ENCODE assay signal across 1 cellular context in the genomic region with DNA sequence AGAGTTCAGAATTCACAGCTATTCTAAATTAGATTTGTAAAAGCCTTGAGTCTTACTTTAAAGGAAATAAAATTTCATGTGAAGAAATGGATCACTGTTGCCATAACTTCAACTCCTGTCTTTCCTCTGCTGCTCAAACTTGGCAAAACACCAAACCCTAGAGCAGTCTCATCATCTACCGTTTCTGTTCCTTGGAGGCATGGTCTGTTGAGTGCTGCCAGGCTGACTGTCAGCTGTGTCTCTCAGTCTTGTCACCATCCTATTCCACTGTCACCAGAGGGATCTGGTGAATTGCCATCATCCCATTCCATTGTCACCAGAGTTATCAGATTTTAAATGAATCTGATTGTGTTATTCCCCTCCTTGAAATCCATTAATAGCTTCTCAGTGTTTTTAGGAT.
TF ChIP-seq lines count a peak whose summit lies in the region.

No MANE protein-coding gene starts in this region.

TF ChIP-seq in GM12878, 131 proteins besides CTCF, POLR2A, EP300 and RAD21 (continued from another document):
- TF ChIP-seq, protein P1, sequence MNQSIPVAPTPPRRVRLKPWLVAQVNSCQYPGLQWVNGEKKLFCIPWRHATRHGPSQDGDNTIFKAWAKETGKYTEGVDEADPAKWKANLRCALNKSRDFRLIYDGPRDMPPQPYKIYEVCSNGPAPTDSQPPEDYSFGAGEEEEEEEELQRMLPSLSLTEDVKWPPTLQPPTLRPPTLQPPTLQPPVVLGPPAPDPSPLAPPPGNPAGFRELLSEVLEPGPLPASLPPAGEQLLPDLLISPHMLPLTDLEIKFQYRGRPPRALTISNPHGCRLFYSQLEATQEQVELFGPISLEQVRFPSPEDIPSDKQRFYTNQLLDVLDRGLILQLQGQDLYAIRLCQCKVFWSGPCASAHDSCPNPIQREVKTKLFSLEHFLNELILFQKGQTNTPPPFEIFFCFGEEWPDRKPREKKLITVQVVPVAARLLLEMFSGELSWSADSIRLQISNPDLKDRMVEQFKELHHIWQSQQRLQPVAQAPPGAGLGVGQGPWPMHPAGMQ (IDR thresholded peaks at IDR 0.05; ENCODE audit: borderline replicate concordance) = no peak
- TF ChIP-seq SP1 (IDR thresholded peaks at IDR 0.05; ENCODE audit: low read depth, low read length) (no peak), MEF2A (IDR thresholded peaks at IDR 0.05; ENCODE audit: insufficient read depth, low read depth, low read length) (no peak), ZNF24 (IDR thresholded peaks at IDR 0.05) (no peak), SMAD1 (IDR thresholded peaks at IDR 0.05; ENCODE audit: low read depth, partially characterized antibody) (no peak), SREBF1 (IDR thresholded peaks at IDR 0.05; ENCODE audit: low read length) (no peak), SIN3A (IDR thresholded peaks at IDR 0.05; ENCODE audit: low read depth, low read length) (no peak), HDAC6 (IDR thresholded peaks at IDR 0.05; ENCODE audit: unreplicated experiment) (no peak), NR2C2 (IDR thresholded peaks at IDR 0.05; ENCODE audit: borderline replicate concordance, control insufficient read depth, insufficient read length, low read depth) (no peak), MYB (IDR thresholded peaks at IDR 0.05; ENCODE audit: borderline replicate concordance, low read depth, low read length) (no peak), ETV6 (conservative IDR thresholded peaks at IDR 0.05 in 1 of 2, IDR thresholded peaks at IDR 0.05 in 1 of 2; ENCODE audit: borderline replicate concordance in 1 of 2, low read depth in 1 of 2) (no peak), FOS (IDR thresholded peaks at IDR 0.05; ENCODE audit: borderline replicate concordance, extremely low read depth, insufficient read length) (no peak)
- TF ChIP-seq, protein P2, sequence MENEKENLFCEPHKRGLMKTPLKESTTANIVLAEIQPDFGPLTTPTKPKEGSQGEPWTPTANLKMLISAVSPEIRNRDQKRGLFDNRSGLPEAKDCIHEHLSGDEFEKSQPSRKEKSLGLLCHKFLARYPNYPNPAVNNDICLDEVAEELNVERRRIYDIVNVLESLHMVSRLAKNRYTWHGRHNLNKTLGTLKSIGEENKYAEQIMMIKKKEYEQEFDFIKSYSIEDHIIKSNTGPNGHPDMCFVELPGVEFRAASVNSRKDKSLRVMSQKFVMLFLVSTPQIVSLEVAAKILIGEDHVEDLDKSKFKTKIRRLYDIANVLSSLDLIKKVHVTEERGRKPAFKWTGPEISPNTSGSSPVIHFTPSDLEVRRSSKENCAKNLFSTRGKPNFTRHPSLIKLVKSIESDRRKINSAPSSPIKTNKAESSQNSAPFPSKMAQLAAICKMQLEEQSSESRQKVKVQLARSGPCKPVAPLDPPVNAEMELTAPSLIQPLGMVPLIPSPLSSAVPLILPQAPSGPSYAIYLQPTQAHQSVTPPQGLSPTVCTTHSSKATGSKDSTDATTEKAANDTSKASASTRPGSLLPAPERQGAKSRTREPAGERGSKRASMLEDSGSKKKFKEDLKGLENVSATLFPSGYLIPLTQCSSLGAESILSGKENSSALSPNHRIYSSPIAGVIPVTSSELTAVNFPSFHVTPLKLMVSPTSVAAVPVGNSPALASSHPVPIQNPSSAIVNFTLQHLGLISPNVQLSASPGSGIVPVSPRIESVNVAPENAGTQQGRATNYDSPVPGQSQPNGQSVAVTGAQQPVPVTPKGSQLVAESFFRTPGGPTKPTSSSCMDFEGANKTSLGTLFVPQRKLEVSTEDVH (IDR thresholded peaks at IDR 0.05; ENCODE audit: low read depth, partially characterized antibody) = no peak
- TF ChIP-seq, protein P3, sequence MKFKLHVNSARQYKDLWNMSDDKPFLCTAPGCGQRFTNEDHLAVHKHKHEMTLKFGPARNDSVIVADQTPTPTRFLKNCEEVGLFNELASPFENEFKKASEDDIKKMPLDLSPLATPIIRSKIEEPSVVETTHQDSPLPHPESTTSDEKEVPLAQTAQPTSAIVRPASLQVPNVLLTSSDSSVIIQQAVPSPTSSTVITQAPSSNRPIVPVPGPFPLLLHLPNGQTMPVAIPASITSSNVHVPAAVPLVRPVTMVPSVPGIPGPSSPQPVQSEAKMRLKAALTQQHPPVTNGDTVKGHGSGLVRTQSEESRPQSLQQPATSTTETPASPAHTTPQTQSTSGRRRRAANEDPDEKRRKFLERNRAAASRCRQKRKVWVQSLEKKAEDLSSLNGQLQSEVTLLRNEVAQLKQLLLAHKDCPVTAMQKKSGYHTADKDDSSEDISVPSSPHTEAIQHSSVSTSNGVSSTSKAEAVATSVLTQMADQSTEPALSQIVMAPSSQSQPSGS (IDR thresholded peaks at IDR 0.05; ENCODE audit: low read length) = no peak
- TF ChIP-seq, protein P4, sequence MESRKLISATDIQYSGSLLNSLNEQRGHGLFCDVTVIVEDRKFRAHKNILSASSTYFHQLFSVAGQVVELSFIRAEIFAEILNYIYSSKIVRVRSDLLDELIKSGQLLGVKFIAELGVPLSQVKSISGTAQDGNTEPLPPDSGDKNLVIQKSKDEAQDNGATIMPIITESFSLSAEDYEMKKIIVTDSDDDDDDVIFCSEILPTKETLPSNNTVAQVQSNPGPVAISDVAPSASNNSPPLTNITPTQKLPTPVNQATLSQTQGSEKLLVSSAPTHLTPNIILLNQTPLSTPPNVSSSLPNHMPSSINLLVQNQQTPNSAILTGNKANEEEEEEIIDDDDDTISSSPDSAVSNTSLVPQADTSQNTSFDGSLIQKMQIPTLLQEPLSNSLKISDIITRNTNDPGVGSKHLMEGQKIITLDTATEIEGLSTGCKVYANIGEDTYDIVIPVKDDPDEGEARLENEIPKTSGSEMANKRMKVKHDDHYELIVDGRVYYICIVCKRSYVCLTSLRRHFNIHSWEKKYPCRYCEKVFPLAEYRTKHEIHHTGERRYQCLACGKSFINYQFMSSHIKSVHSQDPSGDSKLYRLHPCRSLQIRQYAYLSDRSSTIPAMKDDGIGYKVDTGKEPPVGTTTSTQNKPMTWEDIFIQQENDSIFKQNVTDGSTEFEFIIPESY (IDR thresholded peaks at IDR 0.05) = no peak
